24 cellular contexts compared by ENCODE assay signal in genomic region chr6:1479601-1480236, GRCh38.
"Had no signal": no experiment of that assay in that cellular context is flagged by ENCODE, and none has a peak within 500 bp of the region (broad histone marks: within the 10 kb centered on the region; RNA-seq: fewer than 3 reads in every experiment).

No MANE protein-coding gene starts in this region.

- H3K36me3 ChIP-seq: gastrocnemius medialis, spleen, thoracic aorta, upper lobe of right lung had no signal

- H3K9me3 ChIP-seq: gastrocnemius medialis, spleen, thoracic aorta, upper lobe of right lung had no signal

- H3K27ac ChIP-seq: gastrocnemius medialis, spleen, thoracic aorta, upper lobe of right lung had no signal

- H3K4me1 ChIP-seq: gastrocnemius medialis, spleen had no signal

- H3K36me3 Mint-ChIP-seq: activated naive CD4-positive, alpha-beta T cell treated with anti-CD3 and anti-CD28 coated beads, Interleukin-2, amount 50 U/mL, for 24 hours; brain; naive B cell; T-cell had no signal

- H3K27me3 ChIP-seq: spleen, upper lobe of right lung had no signal

- H3K27ac Mint-ChIP-seq: activated CD8-positive, alpha-beta T cell treated with anti-CD3 and anti-CD28 coated beads, Interleukin-2, amount 10 ng/mL, durations not matched to agents 7 days and 5 days; activated naive CD4-positive, alpha-beta T cell treated with anti-CD3 and anti-CD28 coated beads, Interleukin-2, amount 50 U/mL, for 24 hours; activated T-helper 1 cell treated with anti-CD3 and anti-CD28 coated beads, Interleukin-12 subunit alpha, Interleukin-12 subunit beta, Interleukin-2, Interleukin-4 antibody, amounts not matched to agents 30 ng/mL and 10 ng/mL and 1 ng/mL, durations not matched to agents 14 hours and 24 hours and 36 hours; naive B cell; T-cell; T-helper 2 cell treated with Interferon-gamma antibody and Interleukin-4, amounts not matched to agents 5 μg/mL and 100 μg/mL, for 36 hours had no signal

- ATAC-seq: activated CD8-positive, alpha-beta T cell treated with anti-CD3 and anti-CD28 coated beads, Interleukin-2, amount 10 ng/mL, durations not matched to agents 7 days and 5 days; gastrocnemius medialis; T-cell; upper lobe of right lung had no signal

- H3K4me3 Mint-ChIP-seq: activated CD8-positive, alpha-beta T cell treated with anti-CD3 and anti-CD28 coated beads, Interleukin-2, amount 10 ng/mL, durations not matched to agents 7 days and 5 days; activated naive CD4-positive, alpha-beta T cell treated with anti-CD3 and anti-CD28 coated beads, Interleukin-2, amount 50 U/mL, for 24 hours; activated T-helper 1 cell treated with anti-CD3 and anti-CD28 coated beads, Interleukin-12 subunit alpha, Interleukin-12 subunit beta, Interleukin-2, Interleukin-4 antibody, amounts not matched to agents 30 ng/mL and 10 ng/mL and 1 ng/mL, durations not matched to agents 14 hours and 24 hours and 36 hours; brain; naive B cell; T-cell; T-helper 2 cell treated with Interferon-gamma antibody and Interleukin-4, amounts not matched to agents 5 μg/mL and 100 μg/mL, for 36 hours had no signal

- H3K4me1 Mint-ChIP-seq: activated naive CD4-positive, alpha-beta T cell treated with anti-CD3 and anti-CD28 coated beads, Interleukin-2, amount 50 U/mL, for 24 hours; brain; T-cell had no signal

- DNase-seq: activated CD4-positive, alpha-beta T cell treated with anti-CD3 and anti-CD28 coated beads for 1 hour; activated CD4-positive, alpha-beta T cell treated with anti-CD3 and anti-CD28 coated beads, Interleukin-2, amount 50 U/mL, for 1 hour; activated CD8-positive, alpha-beta T cell treated with anti-CD3 and anti-CD28 coated beads, Interleukin-2, amount 10 ng/mL, durations not matched to agents 7 days and 5 days; activated gamma-delta T cell treated with Interleukin-2 at 50 U/mL for 16 hours; aorta; caudate nucleus; dermis blood vessel endothelial cell; effector CD8-positive, alpha-beta T cell; erythroblast; gastrocnemius medialis; hypothalamus; naive B cell; nucleus accumbens; posterior cingulate gyrus; spleen; stimulated activated CD4-positive, alpha-beta T cell treated with anti-CD3 and anti-CD28 coated beads, Interleukin-4, amount 100 ng/mL, for 1 hour; stimulated activated naive CD4-positive, alpha-beta T cell; T-cell; upper lobe of right lung had no signal

- H3K4me3 ChIP-seq: gastrocnemius medialis, spleen, thoracic aorta, upper lobe of right lung had no signal

- H3K9me3 Mint-ChIP-seq: activated naive CD4-positive, alpha-beta T cell treated with anti-CD3 and anti-CD28 coated beads, Interleukin-2, amount 50 U/mL, for 24 hours; activated T-helper 1 cell treated with anti-CD3 and anti-CD28 coated beads, Interleukin-12 subunit alpha, Interleukin-12 subunit beta, Interleukin-2, Interleukin-4 antibody, amounts not matched to agents 30 ng/mL and 10 ng/mL and 1 ng/mL, durations not matched to agents 14 hours and 24 hours and 36 hours; T-helper 2 cell treated with Interferon-gamma antibody and Interleukin-4, amounts not matched to agents 5 μg/mL and 100 μg/mL, for 36 hours had no signal
